In the genomic region with DNA sequence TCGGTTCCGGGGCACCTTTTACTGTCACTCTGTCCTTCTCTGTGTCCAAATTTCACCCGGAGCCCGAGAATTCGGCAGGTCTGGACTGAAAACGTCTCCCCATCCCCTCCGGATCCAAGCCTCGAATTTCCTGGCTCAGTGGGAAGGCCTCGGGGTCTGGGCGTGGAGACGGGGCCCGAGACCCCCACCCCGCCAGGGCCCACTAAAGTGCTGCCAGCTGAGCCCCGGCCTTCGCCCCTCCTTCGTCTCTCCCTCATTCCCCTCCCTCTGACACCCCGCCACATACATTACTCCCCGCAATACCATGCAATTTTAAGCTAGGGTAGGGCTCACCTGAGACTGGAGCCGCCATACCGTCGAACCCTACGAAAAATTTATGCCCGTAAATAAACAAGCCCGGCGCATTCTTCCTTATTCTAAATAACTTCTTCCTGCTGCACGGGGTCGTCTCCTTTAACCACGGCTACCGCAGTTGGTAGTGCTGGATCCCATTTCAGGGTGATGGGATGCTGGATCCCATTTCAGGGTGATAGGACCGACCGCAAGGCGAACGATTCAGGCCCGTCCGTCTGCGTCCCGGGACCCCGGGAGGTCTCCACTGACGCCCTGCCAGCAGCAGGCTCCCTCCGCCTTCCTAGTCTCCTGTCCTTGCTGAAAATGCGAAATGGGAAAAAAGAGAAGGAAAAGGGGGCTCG, we compare ENCODE assay signal across 10 cellular contexts. TPM values are rescaled to one million over a fixed set of nuclear protein-coding genes. Genes with fewer than 3 reads are reported as not detected.
DNase-seq lines count a peak whose midpoint lies in the region; ATAC-seq and TF ChIP-seq lines count a peak whose summit lies in the region.
"Had no signal": no experiment of that assay in that cellular context is flagged by ENCODE, and none has a peak within 500 bp of the region (broad histone marks: within the 10 kb centered on the region; RNA-seq: fewer than 3 reads in every experiment).

No MANE protein-coding gene starts in this region.

- peaks cover 41% of the 10 kb centered on the region for H3K4me1 Mint-ChIP-seq in activated naive CD4-positive, alpha-beta T cell treated with anti-CD3 and anti-CD28 coated beads, Interleukin-2, amount 10 ng/mL, durations not matched to agents 7 days and 5 days
- H3K4me1 Mint-ChIP-seq in activated naive CD8-positive, alpha-beta T cell treated with anti-CD3 and anti-CD28 coated beads, Interleukin-2, amount 10 ng/mL, durations not matched to agents 7 days and 5 days = peaks cover 33% of the 10 kb centered on the region

- no peaks in the 10 kb centered on the region for H3K9me3 ChIP-seq in thoracic aorta

- no peak overlapping the region for H3K27ac ChIP-seq in thoracic aorta

- peak overlapping the region; percentile 46 for H3K4me3 Mint-ChIP-seq in activated naive CD4-positive, alpha-beta T cell treated with anti-CD3 and anti-CD28 coated beads, Interleukin-2, amount 10 ng/mL, durations not matched to agents 7 days and 5 days
- peak overlapping the region; percentile 84 for H3K4me3 Mint-ChIP-seq in activated naive CD8-positive, alpha-beta T cell treated with anti-CD3 and anti-CD28 coated beads, Interleukin-2, amount 10 ng/mL, durations not matched to agents 7 days and 5 days

- no peak for TF ChIP-seq CTCF in thoracic aorta (IDR thresholded peaks at IDR 0.05)

- ATAC-seq in activated naive CD8-positive, alpha-beta T cell treated with anti-CD3 and anti-CD28 coated beads, Interleukin-2, amount 10 ng/mL, durations not matched to agents 7 days and 5 days (ENCODE audit: low read depth) = no peak
- no peak for ATAC-seq in thoracic aorta (ENCODE audit: insufficient number of reproducible peaks, low FRiP score, low read depth)

- H3K27me3 Mint-ChIP-seq in activated naive CD4-positive, alpha-beta T cell treated with anti-CD3 and anti-CD28 coated beads, Interleukin-2, amount 10 ng/mL, durations not matched to agents 7 days and 5 days = peaks cover 100% of the 10 kb centered on the region
- H3K27me3 Mint-ChIP-seq in activated naive CD8-positive, alpha-beta T cell treated with anti-CD3 and anti-CD28 coated beads, Interleukin-2, amount 10 ng/mL, durations not matched to agents 7 days and 5 days = peaks cover 87% of the 10 kb centered on the region

- peak overlapping the region; percentile 67 for H3K27ac Mint-ChIP-seq in activated naive CD4-positive, alpha-beta T cell treated with anti-CD3 and anti-CD28 coated beads, Interleukin-2, amount 10 ng/mL, durations not matched to agents 7 days and 5 days
- H3K27ac Mint-ChIP-seq in activated naive CD8-positive, alpha-beta T cell treated with anti-CD3 and anti-CD28 coated beads, Interleukin-2, amount 10 ng/mL, durations not matched to agents 7 days and 5 days = peak overlapping the region; percentile 55

- peaks cover 15% of the 10 kb centered on the region for H3K36me3 Mint-ChIP-seq in activated naive CD4-positive, alpha-beta T cell treated with anti-CD3 and anti-CD28 coated beads, Interleukin-2, amount 10 ng/mL, durations not matched to agents 7 days and 5 days
- no peaks in the 10 kb centered on the region for H3K36me3 Mint-ChIP-seq in activated naive CD8-positive, alpha-beta T cell treated with anti-CD3 and anti-CD28 coated beads, Interleukin-2, amount 10 ng/mL, durations not matched to agents 7 days and 5 days

- CTCF ChIA-PET in activated naive CD4-positive, alpha-beta T cell treated with anti-CD3 and anti-CD28 coated beads, Interleukin-2, amount 10 ng/mL, durations not matched to agents 7 days and 5 days (lab: Charles Lee) = interaction anchor here (0.9 to 2.3 kb wide), 6 partner anchors 10 to 152 kb away, joined by 3 to 6 read pairs (median 3); no protein-coding TSS in a partner anchor

- POLR2A ChIA-PET in activated naive CD8-positive, alpha-beta T cell treated with anti-CD3 and anti-CD28 coated beads, Interleukin-2, amount 10 ng/mL, durations not matched to agents 7 days and 5 days (lab: Charles Lee) = interaction anchor here (0.8 to 1.6 kb wide), 6 partner anchors 25 to 181 kb away, joined by 3 to 5 read pairs (median 3); partner anchors contain the start of genes ZNF200 and ZNF263

- H3K4me3 ChIP-seq in thoracic aorta = peak overlapping the region; percentile 57

- DNase-seq in activated naive CD4-positive, alpha-beta T cell treated with anti-CD3 and anti-CD28 coated beads, Interleukin-2, amount 10 ng/mL, durations not matched to agents 7 days and 5 days = no peak
- no peak for DNase-seq in activated naive CD4-positive, alpha-beta T cell treated with Interleukin-2 at 50 U/mL for 16 hours
- DNase-seq in activated naive CD8-positive, alpha-beta T cell treated with anti-CD3 and anti-CD28 coated beads, Interleukin-2, amount 10 ng/mL, durations not matched to agents 7 days and 5 days = no peak
- peak; percentile 32 for DNase-seq in iris pigment epithelial cell (ENCODE audit: low read depth)
- no peak for DNase-seq in thoracic aorta (ENCODE audit: low spot score)
- no peak for DNase-seq in NCI-H1694 (lab: John Stamatoyannopoulos, UW)
- DNase-seq in SHP77 treated with DMSO at 0.1 percent for 48 hours (lab: John Stamatoyannopoulos, UW) = no peak
- no peak for DNase-seq in KG1 (lab: John Stamatoyannopoulos, UW)
- DNase-seq: NCI-H748 treated with DMSO at 0.1 percent for 48 hours had no signal

- H3K9me3 Mint-ChIP-seq in activated naive CD4-positive, alpha-beta T cell treated with anti-CD3 and anti-CD28 coated beads, Interleukin-2, amount 10 ng/mL, durations not matched to agents 7 days and 5 days = peaks cover 11% of the 10 kb centered on the region
- H3K9me3 Mint-ChIP-seq in activated naive CD8-positive, alpha-beta T cell treated with anti-CD3 and anti-CD28 coated beads, Interleukin-2, amount 10 ng/mL, durations not matched to agents 7 days and 5 days = no peaks in the 10 kb centered on the region

- no peaks in the 10 kb centered on the region for H3K36me3 ChIP-seq in thoracic aorta

- peaks cover 16% of the 10 kb centered on the region for H3K27me3 ChIP-seq in thoracic aorta (replicated peaks; ENCODE audit: insufficient read depth)

- H3K4me1 ChIP-seq in thoracic aorta (ENCODE audit: control insufficient read depth in 1 of 2, low read depth in 2 of 2) = peaks cover 7 to 18% of the 10 kb centered on the region in 2 donors

RNA-seq across cellular contexts. Expression of gene OR1F1, which starts 4.4 kb away (rescaled TPM):
- not detected for total RNA-seq in activated naive CD8-positive, alpha-beta T cell treated with anti-CD3 and anti-CD28 coated beads, Interleukin-2, amount 10 ng/mL, durations not matched to agents 7 days and 5 days
- not detected for total RNA-seq in thoracic aorta
- total RNA-seq: myocyte had no signal

RNA-seq across cellular contexts. Expression of gene ZNF213, which starts 48.8 kb away (rescaled TPM):
- 10 to 100 TPM; 12.9 to 13.3 TPM for total RNA-seq in activated naive CD8-positive, alpha-beta T cell treated with anti-CD3 and anti-CD28 coated beads, Interleukin-2, amount 10 ng/mL, durations not matched to agents 7 days and 5 days
- 10 to 100 TPM in 1 of 2 donors, 1 to 10 TPM in 1; 5.9 to 16.2 TPM for total RNA-seq in thoracic aorta

RNA-seq across cellular contexts. Expression of gene ZNF200, which starts 51.4 kb away (rescaled TPM):
- 10 to 100 TPM; 16.5 to 19.5 TPM for total RNA-seq in activated naive CD8-positive, alpha-beta T cell treated with anti-CD3 and anti-CD28 coated beads, Interleukin-2, amount 10 ng/mL, durations not matched to agents 7 days and 5 days
- total RNA-seq in thoracic aorta = 10 to 100 TPM in 1 of 2 donors, 1 to 10 TPM in 1; 1.2 to 11.1 TPM
